2 cellular contexts compared by ENCODE assay signal in the genomic region with DNA sequence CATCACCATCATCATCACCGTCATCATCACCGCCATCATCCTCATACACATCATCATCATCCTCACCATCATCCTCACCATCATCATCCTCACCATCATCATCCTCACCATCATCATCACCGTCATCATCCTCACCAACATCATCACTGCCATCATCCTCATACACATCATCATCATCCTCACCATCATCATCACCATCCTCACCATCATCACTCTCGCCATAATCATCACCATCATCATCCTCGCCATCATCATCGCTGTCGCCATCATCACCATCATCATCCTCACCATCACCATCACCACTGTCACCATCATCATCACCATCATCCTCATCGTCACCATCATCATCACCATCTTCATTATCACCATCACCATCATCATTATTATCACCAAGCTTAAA.
TF ChIP-seq lines count a peak whose summit lies in the region.

No MANE protein-coding gene starts in this region.

TF ChIP-seq in HEK293, 187 proteins besides CTCF, POLR2A, EP300 and RAD21:
- no peak for TF ChIP-seq ZIC2 (tag by site-specific recombination; IDR thresholded peaks at IDR 0.05)
- TF ChIP-seq YY1 (tag by site-specific recombination; IDR thresholded peaks at IDR 0.05) = no peak
- TF ChIP-seq ZNF830 (tag by site-specific recombination; IDR thresholded peaks at IDR 0.05; ENCODE audit: low read depth) = no peak
- TF ChIP-seq ZNF670 (tag by site-specific recombination; IDR thresholded peaks at IDR 0.05; ENCODE audit: low read depth) = peak; percentile 19; the same call in 1 of the 2 replicates
- 0 out of 2 replicates have a peak, but pooled peaks have one; percentile 28 for TF ChIP-seq ZNF114 (tag by site-specific recombination; IDR thresholded peaks at IDR 0.05)
- TF ChIP-seq, protein P1, sequence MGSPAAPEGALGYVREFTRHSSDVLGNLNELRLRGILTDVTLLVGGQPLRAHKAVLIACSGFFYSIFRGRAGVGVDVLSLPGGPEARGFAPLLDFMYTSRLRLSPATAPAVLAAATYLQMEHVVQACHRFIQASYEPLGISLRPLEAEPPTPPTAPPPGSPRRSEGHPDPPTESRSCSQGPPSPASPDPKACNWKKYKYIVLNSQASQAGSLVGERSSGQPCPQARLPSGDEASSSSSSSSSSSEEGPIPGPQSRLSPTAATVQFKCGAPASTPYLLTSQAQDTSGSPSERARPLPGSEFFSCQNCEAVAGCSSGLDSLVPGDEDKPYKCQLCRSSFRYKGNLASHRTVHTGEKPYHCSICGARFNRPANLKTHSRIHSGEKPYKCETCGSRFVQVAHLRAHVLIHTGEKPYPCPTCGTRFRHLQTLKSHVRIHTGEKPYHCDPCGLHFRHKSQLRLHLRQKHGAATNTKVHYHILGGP (tag by site-specific recombination; IDR thresholded peaks at IDR 0.05) = no peak
- peak; percentile 53; the same call in 1 of the 2 replicates for TF ChIP-seq ZNF707 (tag by site-specific recombination; IDR thresholded peaks at IDR 0.05)
- TF ChIP-seq ZNF513 (tag by site-specific recombination; IDR thresholded peaks at IDR 0.05) = peak; percentile 100
TF ChIP-seq in HEK293: peak in this region for 4.

TF ChIP-seq in H1, 55 proteins besides CTCF, POLR2A, EP300 and RAD21:
- no peak for TF ChIP-seq CBX8 (IDR thresholded peaks at IDR 0.05; ENCODE audit: borderline replicate concordance, low read depth, low read length)
- no peak for TF ChIP-seq RFX5 (IDR thresholded peaks at IDR 0.05; ENCODE audit: borderline replicate concordance, low read depth, low read length)
- no peak for TF ChIP-seq CHD7 (IDR thresholded peaks at IDR 0.05; ENCODE audit: insufficient replicate concordance, low read length)
- TF ChIP-seq EGR1 (IDR thresholded peaks at IDR 0.05; ENCODE audit: borderline replicate concordance, low read depth, low read length) = no peak
- TF ChIP-seq USF2 (IDR thresholded peaks at IDR 0.05; ENCODE audit: low read length) = no peak
- TF ChIP-seq, protein P2, sequence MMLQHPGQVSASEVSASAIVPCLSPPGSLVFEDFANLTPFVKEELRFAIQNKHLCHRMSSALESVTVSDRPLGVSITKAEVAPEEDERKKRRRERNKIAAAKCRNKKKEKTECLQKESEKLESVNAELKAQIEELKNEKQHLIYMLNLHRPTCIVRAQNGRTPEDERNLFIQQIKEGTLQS (IDR thresholded peaks at IDR 0.05; ENCODE audit: insufficient read depth, low read depth, low read length) = no peak
- TF ChIP-seq RXRA (IDR thresholded peaks at IDR 0.05; ENCODE audit: insufficient read depth, low read depth, low read length) = no peak
- no peak for TF ChIP-seq SRF (IDR thresholded peaks at IDR 0.05; ENCODE audit: low read depth, low read length)
- no peak for TF ChIP-seq MAFK (IDR thresholded peaks at IDR 0.05; ENCODE audit: low read depth, low read length)
- no peak for TF ChIP-seq HDAC2 (IDR thresholded peaks at IDR 0.05; ENCODE audit: borderline replicate concordance in 1 of 2, low read depth in 2 of 2, low read length in 2 of 2)
- TF ChIP-seq TCF12 (IDR thresholded peaks at IDR 0.05; ENCODE audit: low read depth, low read length) = no peak
- no peak for TF ChIP-seq KDM4A (IDR thresholded peaks at IDR 0.05; ENCODE audit: low read depth, low read length, severe bottlenecking)
- no peak for TF ChIP-seq CBX5 (IDR thresholded peaks at IDR 0.05; ENCODE audit: low read depth, low read length)
- TF ChIP-seq JUND (IDR thresholded peaks at IDR 0.05; ENCODE audit: low read length) = no peak
- no peak for TF ChIP-seq BACH1 (IDR thresholded peaks at IDR 0.05; ENCODE audit: low read length)
- no peak for TF ChIP-seq NRF1 (IDR thresholded peaks at IDR 0.05; ENCODE audit: low read depth, low read length)
- TF ChIP-seq SP1 (IDR thresholded peaks at IDR 0.05; ENCODE audit: low read depth, low read length) = no peak
- no peak for TF ChIP-seq POLR2AphosphoS5 (IDR thresholded peaks at IDR 0.05; ENCODE audit: low read depth, low read length)
TF ChIP-seq in H1: peak in this region for 0.
